ENCODE assay signal across 28 cellular contexts in genomic region chr10:60575105-60575504, GRCh38.
"Had no signal": no experiment of that assay in that cellular context is flagged by ENCODE, and none has a peak within 500 bp of the region (broad histone marks: within the 10 kb centered on the region; RNA-seq: fewer than 3 reads in every experiment).

No MANE protein-coding gene starts in this region.

- H3K4me3 Mint-ChIP-seq: activated B cell treated with CpG ODN at 0.5 μM for 24 hours; activated CD4-positive, alpha-beta memory T cell treated with anti-CD3 and anti-CD28 coated beads for 36 hours; activated CD8-positive, alpha-beta memory T cell treated with anti-CD3 and anti-CD28 coated beads, Interleukin-2, amount 10 ng/mL, durations not matched to agents 7 days and 5 days; activated naive CD4-positive, alpha-beta T cell treated with anti-CD3 and anti-CD28 coated beads, Interleukin-2, amount 10 ng/mL, durations not matched to agents 7 days and 5 days; activated naive CD8-positive, alpha-beta T cell treated with anti-CD3 and anti-CD28 coated beads, Interleukin-2, amount 50 U/mL, for 24 hours; dendritic cell treated with granulocyte-macrophage colony-stimulating factor and Interleukin-4, amounts not matched to agents 40 ng/mL and 50 ng/mL, for 4 days; immature natural killer cell; T-helper 1 cell treated with Interleukin-12 subunit alpha and Interleukin-12 subunit beta and Interleukin-4 antibody, amounts not matched to agents 30 μg/mL and 1 μg/mL, for 36 hours had no signal

- H3K4me3 ChIP-seq: hepatocyte, ovary, stomach, suprapubic skin had no signal

- H3K27me3 Mint-ChIP-seq: activated CD4-positive, alpha-beta memory T cell treated with anti-CD3 and anti-CD28 coated beads for 36 hours had no signal

- H3K36me3 ChIP-seq: neutrophil, ovary, stomach, suprapubic skin, tibial nerve had no signal

- H3K9me3 Mint-ChIP-seq: activated naive CD4-positive, alpha-beta T cell treated with anti-CD3 and anti-CD28 coated beads, Interleukin-2, amount 10 ng/mL, durations not matched to agents 7 days and 5 days; dendritic cell treated with granulocyte-macrophage colony-stimulating factor and Interleukin-4, amounts not matched to agents 40 ng/mL and 50 ng/mL, for 4 days; immature natural killer cell had no signal

- H3K9me3 ChIP-seq: neutrophil, ovary, stomach, suprapubic skin, tibial nerve had no signal

- H3K36me3 Mint-ChIP-seq: activated CD8-positive, alpha-beta memory T cell treated with anti-CD3 and anti-CD28 coated beads, Interleukin-2, amount 10 ng/mL, durations not matched to agents 7 days and 5 days; brain; immature natural killer cell had no signal

- H3K27me3 ChIP-seq: foreskin keratinocyte, hepatocyte, ovary, stomach, suprapubic skin, tibial nerve had no signal

- H3K27ac Mint-ChIP-seq: activated B cell treated with CpG ODN at 0.5 μM for 24 hours; activated CD8-positive, alpha-beta memory T cell treated with anti-CD3 and anti-CD28 coated beads, Interleukin-2, amount 10 ng/mL, durations not matched to agents 7 days and 5 days; activated naive CD4-positive, alpha-beta T cell treated with anti-CD3 and anti-CD28 coated beads, Interleukin-2, amount 10 ng/mL, durations not matched to agents 7 days and 5 days; immature natural killer cell had no signal

- ATAC-seq: activated CD8-positive, alpha-beta memory T cell treated with anti-CD3 and anti-CD28 coated beads, Interleukin-2, amount 10 ng/mL, durations not matched to agents 7 days and 5 days; activated naive CD8-positive, alpha-beta T cell treated with anti-CD3 and anti-CD28 coated beads, Interleukin-2, amount 50 U/mL, for 24 hours; left ventricle myocardium superior; natural killer cell treated with Interleukin-12 subunit alpha and Interleukin-12 subunit beta and Interleukin-15 and Interleukin-18, amount 100 ng/mL, for 72 hours; right cardiac atrium had no signal

- DNase-seq: activated B cell treated with CpG ODN at 0.5 μM for 24 hours; activated CD4-positive, alpha-beta memory T cell treated with anti-CD3 and anti-CD28 coated beads for 36 hours; activated CD4-positive, alpha-beta T cell treated with anti-CD3 and anti-CD28 coated beads for 4 hours; activated CD8-positive, alpha-beta memory T cell treated with anti-CD3 and anti-CD28 coated beads, Interleukin-2, amount 10 ng/mL, durations not matched to agents 7 days and 5 days; activated effector memory CD4-positive, alpha-beta T cell treated with Interleukin-2 at 50 U/mL for 16 hours; activated naive CD4-positive, alpha-beta T cell treated with anti-CD3 and anti-CD28 coated beads, Interleukin-2, amount 10 ng/mL, durations not matched to agents 7 days and 5 days; activated naive CD8-positive, alpha-beta T cell treated with anti-CD3 and anti-CD28 coated beads, Interleukin-2, amount 50 U/mL, for 24 hours; caudate nucleus; effector CD4-positive, alpha-beta T cell; erythroblast; glutamatergic neuron; immature natural killer cell; left ventricle myocardium superior; ovary; right cardiac atrium; stimulated activated CD4-positive, alpha-beta T cell treated with anti-CD3 and anti-CD28 coated beads, Interleukin-12 subunit alpha, Interleukin-12 subunit beta, amount 100 ng/mL, for 4 hours; stimulated activated CD4-positive, alpha-beta T cell treated with anti-CD3 and anti-CD28 coated beads, Interleukin-4, amount 100 ng/mL, for 4 hours; stomach; T1000 had no signal

- H3K27ac ChIP-seq: foreskin keratinocyte, hepatocyte, neutrophil, ovary, stomach, suprapubic skin had no signal
